In genomic region chr3:121232309-121233225, GRCh38 we compare ENCODE assay signal across 29 cellular contexts.
DNase-seq lines count a peak whose midpoint lies in the region; ATAC-seq and TF ChIP-seq lines count a peak whose summit lies in the region.
"Had no signal": no experiment of that assay in that cellular context is flagged by ENCODE, and none has a peak within 500 bp of the region (broad histone marks: within the 10 kb centered on the region; RNA-seq: fewer than 3 reads in every experiment).

No MANE protein-coding gene starts in this region.

- ATAC-seq in body of pancreas, result peak; percentile 94
- no peak for ATAC-seq in GM18498 (IDR thresholded peaks at IDR 0.05; ENCODE audit: unreplicated experiment)
- ATAC-seq: activated naive CD4-positive, alpha-beta T cell treated with anti-CD3 and anti-CD28 coated beads, Interleukin-2, amount 50 U/mL, for 72 hours; natural killer cell; PC-3; stimulated activated naive B cell treated with anti-CD40 and anti-IgM and Interleukin-4, amounts not matched to agents 10 μg/mL and 1 μg/mL and 100 μg/mL, for 72 hours had no signal

- H3K9me3 Mint-ChIP-seq in T-helper 2 cell treated with Interferon-gamma antibody and Interleukin-4, amounts not matched to agents 5 μg/mL and 100 μg/mL, for 36 hours, result no peaks in the 10 kb centered on the region
- H3K9me3 Mint-ChIP-seq: activated B cell treated with CpG ODN at 0.5 μM for 24 hours; activated naive CD4-positive, alpha-beta T cell treated with anti-CD3 and anti-CD28 coated beads, Interleukin-2, amount 50 U/mL, for 72 hours; activated T-helper 2 cell treated with anti-CD3 and anti-CD28 coated beads, Interferon-gamma antibody, Interleukin-2, Interleukin-4, amounts not matched to agents 10 μg/mL and 5 μg/mL and 100 μg/mL, durations not matched to agents 14 hours and 24 hours and 36 hours; CD4-positive, alpha-beta T cell; dendritic cell treated with granulocyte-macrophage colony-stimulating factor and Interleukin-4, amounts not matched to agents 40 ng/mL and 50 ng/mL, for 4 days; stimulated activated naive B cell treated with anti-CD40 and anti-IgM and Interleukin-4, amounts not matched to agents 10 μg/mL and 1 μg/mL and 100 μg/mL, for 72 hours had no signal

- H3K36me3 Mint-ChIP-seq in T-helper 2 cell treated with Interferon-gamma antibody and Interleukin-4, amounts not matched to agents 5 μg/mL and 100 μg/mL, for 36 hours (ENCODE audit: low read depth), result no peaks in the 10 kb centered on the region
- H3K36me3 Mint-ChIP-seq: activated naive CD4-positive, alpha-beta T cell treated with anti-CD3 and anti-CD28 coated beads, Interleukin-2, amount 50 U/mL, for 72 hours; natural killer cell; stimulated activated naive B cell treated with anti-CD40 and anti-IgM and Interleukin-4, amounts not matched to agents 10 μg/mL and 1 μg/mL and 100 μg/mL, for 72 hours had no signal

- no peak for TF ChIP-seq POLR2A in body of pancreas (IDR thresholded peaks at IDR 0.05)

- H3K4me1 ChIP-seq in body of pancreas, result peaks cover 14% of the 10 kb centered on the region
- H3K4me1 ChIP-seq: suprapubic skin had no signal

- 39 to 47% methylated on average over 5 of the region's 5 CpGs for WGBS in body of pancreas, 2 donors

- H3K27ac Mint-ChIP-seq in T-helper 2 cell treated with Interferon-gamma antibody and Interleukin-4, amounts not matched to agents 5 μg/mL and 100 μg/mL, for 36 hours, result no peak overlapping the region
- H3K27ac Mint-ChIP-seq: activated B cell treated with CpG ODN at 0.5 μM for 24 hours; activated naive CD4-positive, alpha-beta T cell treated with anti-CD3 and anti-CD28 coated beads, Interleukin-2, amount 50 U/mL, for 72 hours; activated T-helper 2 cell treated with anti-CD3 and anti-CD28 coated beads, Interferon-gamma antibody, Interleukin-2, Interleukin-4, amounts not matched to agents 10 μg/mL and 5 μg/mL and 100 μg/mL, durations not matched to agents 14 hours and 24 hours and 36 hours; CD4-positive, alpha-beta T cell; dendritic cell treated with granulocyte-macrophage colony-stimulating factor and Interleukin-4, amounts not matched to agents 40 ng/mL and 50 ng/mL, for 4 days; natural killer cell; stimulated activated naive B cell treated with anti-CD40 and anti-IgM and Interleukin-4, amounts not matched to agents 10 μg/mL and 1 μg/mL and 100 μg/mL, for 72 hours had no signal

- peak overlapping the region; percentile 73 for H3K27ac ChIP-seq in 22Rv1
- peak overlapping the region; percentile 100 for H3K27ac ChIP-seq in C4-2B
- peak overlapping the region in 2 of 4 donors; percentile 4 to 42 for H3K27ac ChIP-seq in body of pancreas
- H3K27ac ChIP-seq: HL-60, ovary, suprapubic skin had no signal

- no peaks in the 10 kb centered on the region for H3K9me3 ChIP-seq in body of pancreas
- H3K9me3 ChIP-seq: ovary, suprapubic skin had no signal

- H3K27me3 ChIP-seq in body of pancreas, result no peaks in the 10 kb centered on the region
- H3K27me3 ChIP-seq: ovary, suprapubic skin had no signal

- no peak overlapping the region for H3K4me3 Mint-ChIP-seq in T-helper 2 cell treated with Interferon-gamma antibody and Interleukin-4, amounts not matched to agents 5 μg/mL and 100 μg/mL, for 36 hours
- H3K4me3 Mint-ChIP-seq: activated B cell treated with CpG ODN at 0.5 μM for 24 hours; CD4-positive, alpha-beta T cell; dendritic cell treated with granulocyte-macrophage colony-stimulating factor and Interleukin-4, amounts not matched to agents 40 ng/mL and 50 ng/mL, for 4 days; natural killer cell; stimulated activated naive B cell treated with anti-CD40 and anti-IgM and Interleukin-4, amounts not matched to agents 10 μg/mL and 1 μg/mL and 100 μg/mL, for 72 hours had no signal

- H3K4me3 ChIP-seq in LNCaP clone FGC (ENCODE audit: low read depth, low read length), result no peak overlapping the region
- no peak overlapping the region for H3K4me3 ChIP-seq in body of pancreas
- H3K4me3 ChIP-seq: ovary, suprapubic skin had no signal

- TF ChIP-seq CTCF in 22Rv1 (IDR thresholded peaks at IDR 0.05), result no peak
- no peak for TF ChIP-seq CTCF in C4-2B (conservative IDR thresholded peaks at IDR 0.05)
- no peak for TF ChIP-seq CTCF in LNCaP clone FGC (IDR thresholded peaks at IDR 0.05; ENCODE audit: control insufficient read depth, extremely low read depth, insufficient read depth)
- TF ChIP-seq CTCF in body of pancreas (IDR thresholded peaks at IDR 0.05), result no peak

- no peaks in the 10 kb centered on the region for H3K4me1 Mint-ChIP-seq in T-helper 2 cell treated with Interferon-gamma antibody and Interleukin-4, amounts not matched to agents 5 μg/mL and 100 μg/mL, for 36 hours (ENCODE audit: low read depth)
- H3K4me1 Mint-ChIP-seq: activated B cell treated with CpG ODN at 0.5 μM for 24 hours; natural killer cell; stimulated activated naive B cell treated with anti-CD40 and anti-IgM and Interleukin-4, amounts not matched to agents 10 μg/mL and 1 μg/mL and 100 μg/mL, for 72 hours had no signal

- intact Hi-C loops in body of pancreas (cut with DNase I), result no loop called here

- H3K36me3 ChIP-seq in body of pancreas (replicated peaks in 1 of 2; ENCODE audit: insufficient read depth in 1 of 2, low read depth in 2 of 2), result no peaks in the 10 kb centered on the region
- H3K36me3 ChIP-seq: ovary, suprapubic skin had no signal

- no peaks in the 10 kb centered on the region for H3K27me3 Mint-ChIP-seq in T-helper 2 cell treated with Interferon-gamma antibody and Interleukin-4, amounts not matched to agents 5 μg/mL and 100 μg/mL, for 36 hours (ENCODE audit: low read depth)
- H3K27me3 Mint-ChIP-seq: activated B cell treated with CpG ODN at 0.5 μM for 24 hours; dendritic cell treated with granulocyte-macrophage colony-stimulating factor and Interleukin-4, amounts not matched to agents 40 ng/mL and 50 ng/mL, for 4 days; stimulated activated naive B cell treated with anti-CD40 and anti-IgM and Interleukin-4, amounts not matched to agents 10 μg/mL and 1 μg/mL and 100 μg/mL, for 72 hours had no signal

- DNase-seq in LNCaP clone FGC (ENCODE audit: low read depth), result peak; percentile 19
- DNase-seq in body of pancreas, result peak; percentile 31 to 69 (median 51)
- DNase-seq in T-helper 2 cell treated with Interferon-gamma antibody and Interleukin-4, amounts not matched to agents 5 μg/mL and 100 μg/mL, for 36 hours (ENCODE audit: low spot score), result no peak
- no peak for DNase-seq in NCI-H524 (lab: John Stamatoyannopoulos, UW)
- DNase-seq: activated B cell treated with CpG ODN at 0.5 μM for 24 hours; activated CD4-positive, alpha-beta T cell treated with anti-CD3 and anti-CD28 coated beads, Interleukin-2, amount 50 U/mL, for 4 hours; activated CD8-positive, alpha-beta memory T cell treated with anti-CD3 and anti-CD28 coated beads, Interleukin-2, amount 50 U/mL, for 48 hours; anterior cingulate cortex; CD4-positive, alpha-beta T cell; H7; islet precursor cell; midbrain; natural killer cell; NCI-H2171 treated with DMSO at 0.1 percent for 48 hours; NCI-H748 treated with DMSO at 0.1 percent for 48 hours; ovary; PC-3; SHP77; stimulated activated CD4-positive, alpha-beta T cell treated with anti-CD3 and anti-CD28 coated beads, Interleukin-2, amount 100 ng/mL, for 48 hours; stimulated activated naive B cell treated with anti-CD40 and anti-IgM and Interleukin-4, amounts not matched to agents 10 μg/mL and 1 μg/mL and 100 μg/mL, for 72 hours; SW 1271 had no signal

Comparison
In these comparisons a context has a peak if more than half of its experiments do, and no peak if none do; other contexts are left out.
1. DNase-seq: peak in LNCaP clone FGC (single experiment) and body of pancreas (4 of 4); none in T-helper 2 cell treated with Interferon-gamma antibody and Interleukin-4, amounts not matched to agents 5 μg/mL and 100 μg/mL, for 36 hours (single experiment) and NCI-H524 (0 of 2).